ENCODE assay signal across 8 cellular contexts in genomic region chr3:9397331-9397910, GRCh38. TPM values are rescaled to one million over a fixed set of nuclear protein-coding genes. Genes with fewer than 3 reads are reported as not detected.
DNase-seq lines count a peak whose midpoint lies in the region; ATAC-seq and TF ChIP-seq lines count a peak whose summit lies in the region.

TSS of gene SETD5 (plus strand) at chr3:9397615. CDS start at chr3:9428939, 31,324 bp downstream.

- peak within 1 kb of the TSS; percentile 95 for H3K4me3 Mint-ChIP-seq in GM23338
- peak within 1 kb of the TSS; percentile 98 for H3K4me3 Mint-ChIP-seq in activated T-helper 17 cell treated with anti-CD3 and anti-CD28 coated beads, Interleukin-2, amount 50 U/mL, for 72 hours
- peak within 1 kb of the TSS; percentile 89 to 100 (median 98) for H3K4me3 Mint-ChIP-seq in naive thymus-derived CD4-positive, alpha-beta T cell
- H3K4me3 Mint-ChIP-seq in stimulated activated naive B cell treated with anti-CD40 and anti-IgM and Interleukin-4, amounts not matched to agents 10 μg/mL and 1 μg/mL and 100 μg/mL, for 72 hours = peak within 1 kb of the TSS; percentile 89 to 93

- CTCF ChIA-PET in naive thymus-derived CD4-positive, alpha-beta T cell (lab: Charles Lee) = interaction anchor here (1.0 to 2.0 kb wide), 2 partner anchors 13 to 35 kb away, joined by 3 to 10 read pairs; partner anchors contain the start of gene THUMPD3

- H3K27me3 ChIP-seq in GM23338 (ENCODE audit: insufficient read depth) (no peaks in the 10 kb centered on the region), fibroblast of lung (ENCODE audit: control insufficient read depth, insufficient read depth, low read length) (no peaks in the 10 kb centered on the region)
- H3K27me3 ChIP-seq in naive thymus-derived CD4-positive, alpha-beta T cell (ENCODE audit: control insufficient read depth in 2 of 2, insufficient read depth in 2 of 2, low read length in 2 of 2) = no peaks in the 10 kb centered on the region

- intact Hi-C loops in naive thymus-derived CD4-positive, alpha-beta T cell (cut with micrococcal nuclease) = loop anchor here (1.0 to 10.0 kb wide), 11 partner anchors 26 to 924 kb away; partner anchors contain the start of genes TATDN2 (in 2 of the 2), BRK1 (in 1 of the 2), BRPF1 (in 1 of the 2) and CRELD1 (in 1 of the 2)

- H3K36me3 Mint-ChIP-seq in GM23338 (ENCODE audit: low read depth) = peaks cover 56% of the 10 kb centered on the region
- H3K36me3 Mint-ChIP-seq in activated T-helper 17 cell treated with anti-CD3 and anti-CD28 coated beads, Interleukin-2, amount 50 U/mL, for 72 hours (ENCODE audit: low read depth) = peaks cover 83% of the 10 kb centered on the region
- H3K36me3 Mint-ChIP-seq in naive thymus-derived CD4-positive, alpha-beta T cell = peaks cover 4 to 24% (median 6%) of the 10 kb centered on the region in 5 donors
- peaks cover 39 to 42% of the 10 kb centered on the region in 2 donors for H3K36me3 Mint-ChIP-seq in stimulated activated naive B cell treated with anti-CD40 and anti-IgM and Interleukin-4, amounts not matched to agents 10 μg/mL and 1 μg/mL and 100 μg/mL, for 72 hours

- peak within 1 kb of the TSS; percentile 98 for H3K27ac ChIP-seq in GM23338 (ENCODE audit: low read depth)
- H3K27ac ChIP-seq in fibroblast of lung (ENCODE audit: insufficient read depth, low read length) = peak within 1 kb of the TSS; percentile 99
- peak within 1 kb of the TSS; percentile 92 for H3K27ac ChIP-seq in naive thymus-derived CD4-positive, alpha-beta T cell (ENCODE audit: low read depth, low read length)

- peak within 1 kb of the TSS; percentile 88 for H3K4me3 ChIP-seq in GM23338
- peak within 1 kb of the TSS; percentile 96 to 99 (median 98) for H3K4me3 ChIP-seq in fibroblast of lung (replicated peaks in 1 of 4; ENCODE audit: control extremely low read depth in 1 of 4, insufficient read depth in 1 of 4, low read depth in 3 of 4, low read length in 4 of 4)
- peak within 1 kb of the TSS; percentile 88 for H3K4me3 ChIP-seq in naive thymus-derived CD4-positive, alpha-beta T cell (ENCODE audit: low read length)

- peak; percentile 96 for DNase-seq in Daoy (ENCODE audit: low read depth)
- peak; percentile 98 for DNase-seq in GM23338 (ENCODE audit: low spot score)
- peak; percentile 90 to 92 for DNase-seq in Kasumi-1 (lab: John Stamatoyannopoulos, UW)
- DNase-seq in RPMI8226 = peak; percentile 98
- DNase-seq in fibroblast of lung (ENCODE audit: low read depth in 2 of 2) = peak; percentile 93 to 96
- peak; percentile 98 to 100 (median 99) for DNase-seq in naive thymus-derived CD4-positive, alpha-beta T cell
- peak; percentile 99 for DNase-seq in stimulated activated naive B cell treated with anti-CD40 and anti-IgM and Interleukin-4, amounts not matched to agents 10 μg/mL and 1 μg/mL and 100 μg/mL, for 72 hours

- H2AFZ ChIP-seq in GM23338 = no peak within 1 kb of the TSS
- H2AFZ ChIP-seq in fibroblast of lung (ENCODE audit: low read length) = no peak within 1 kb of the TSS

- H3K27me3 Mint-ChIP-seq in GM23338 (ENCODE audit: insufficient read depth, low read depth, poor library complexity) = peaks cover 9% of the 10 kb centered on the region
- H3K27me3 Mint-ChIP-seq in activated T-helper 17 cell treated with anti-CD3 and anti-CD28 coated beads, Interleukin-2, amount 50 U/mL, for 72 hours = no peaks in the 10 kb centered on the region
- H3K27me3 Mint-ChIP-seq in naive thymus-derived CD4-positive, alpha-beta T cell = peaks cover 0 to 2% (median 0%) of the 10 kb centered on the region in 5 donors
- no peaks in the 10 kb centered on the region for H3K27me3 Mint-ChIP-seq in stimulated activated naive B cell treated with anti-CD40 and anti-IgM and Interleukin-4, amounts not matched to agents 10 μg/mL and 1 μg/mL and 100 μg/mL, for 72 hours

- H3K4me1 ChIP-seq in GM23338 (ENCODE audit: insufficient read depth) (peaks cover 40% of the 10 kb centered on the region), fibroblast of lung (ENCODE audit: control insufficient read depth, extremely low read depth, insufficient read depth, low read length) (peaks cover 11% of the 10 kb centered on the region)
- peaks cover 49 to 60% of the 10 kb centered on the region in 2 donors for H3K4me1 ChIP-seq in naive thymus-derived CD4-positive, alpha-beta T cell (ENCODE audit: control insufficient read depth in 2 of 2, insufficient read depth in 2 of 2, low read length in 2 of 2)

- peaks cover 17% of the 10 kb centered on the region; the same call in 1 of the 2 replicates for H3K36me3 ChIP-seq in GM23338 (ENCODE audit: insufficient read depth)
- H3K36me3 ChIP-seq in fibroblast of lung (ENCODE audit: control insufficient read depth, insufficient read depth, low read length) = peaks cover 3% of the 10 kb centered on the region
- peaks cover 0 to 9% (median 6%) of the 10 kb centered on the region in 3 experiments for H3K36me3 ChIP-seq in naive thymus-derived CD4-positive, alpha-beta T cell (ENCODE audit: control insufficient read depth in 2 of 3, insufficient read depth in 3 of 3, low read length in 3 of 3)

- POLR2A ChIA-PET in naive thymus-derived CD4-positive, alpha-beta T cell (lab: Charles Lee) = interaction anchor here (0.8 to 6.4 kb wide), 23 partner anchors 9 to 845 kb away, joined by 3 to 150 read pairs (median 6); partner anchors contain the start of genes ARPC4, BRPF1, MTMR14 and OGG1

- H3K9me3 Mint-ChIP-seq in GM23338 = no peaks in the 10 kb centered on the region; the same call in 2 of the 3 replicates
- no peaks in the 10 kb centered on the region for H3K9me3 Mint-ChIP-seq in activated T-helper 17 cell treated with anti-CD3 and anti-CD28 coated beads, Interleukin-2, amount 50 U/mL, for 72 hours
- peaks cover 0 to 7% (median 0%) of the 10 kb centered on the region in 11 donors for H3K9me3 Mint-ChIP-seq in naive thymus-derived CD4-positive, alpha-beta T cell
- no peaks in the 10 kb centered on the region for H3K9me3 Mint-ChIP-seq in stimulated activated naive B cell treated with anti-CD40 and anti-IgM and Interleukin-4, amounts not matched to agents 10 μg/mL and 1 μg/mL and 100 μg/mL, for 72 hours

- peaks cover 43% of the 10 kb centered on the region for H3K4me1 Mint-ChIP-seq in GM23338
- H3K4me1 Mint-ChIP-seq in activated T-helper 17 cell treated with anti-CD3 and anti-CD28 coated beads, Interleukin-2, amount 50 U/mL, for 72 hours = peaks cover 33% of the 10 kb centered on the region
- peaks cover 60 to 80% (median 75%) of the 10 kb centered on the region in 7 donors for H3K4me1 Mint-ChIP-seq in naive thymus-derived CD4-positive, alpha-beta T cell
- peaks cover 34 to 60% of the 10 kb centered on the region in 2 donors for H3K4me1 Mint-ChIP-seq in stimulated activated naive B cell treated with anti-CD40 and anti-IgM and Interleukin-4, amounts not matched to agents 10 μg/mL and 1 μg/mL and 100 μg/mL, for 72 hours

- H3K4me2 ChIP-seq in GM23338 (peak within 1 kb of the TSS; percentile 90), fibroblast of lung (ENCODE audit: extremely low read depth, insufficient read depth, low read length) (peak within 1 kb of the TSS; percentile 90)

- no peaks in the 10 kb centered on the region for H3K9me2 ChIP-seq in GM23338 (ENCODE audit: insufficient read depth)

- peaks cover 84% of the 10 kb centered on the region for H3K79me2 ChIP-seq in GM23338 (replicated peaks; ENCODE audit: insufficient read depth)
- peaks cover 85% of the 10 kb centered on the region for H3K79me2 ChIP-seq in fibroblast of lung (ENCODE audit: control insufficient read depth, insufficient read depth, low read length)

- H3K9me3 ChIP-seq in fibroblast of lung (ENCODE audit: control insufficient read depth, insufficient read depth, low read depth, low read length) = no peaks in the 10 kb centered on the region
- no peaks in the 10 kb centered on the region for H3K9me3 ChIP-seq in naive thymus-derived CD4-positive, alpha-beta T cell (ENCODE audit: control insufficient read depth in 2 of 3, low read length in 3 of 3)

- H4K20me1 ChIP-seq in GM23338 (replicated peaks; ENCODE audit: insufficient read depth) (peaks cover 56% of the 10 kb centered on the region), fibroblast of lung (ENCODE audit: control insufficient read depth, extremely low read depth, insufficient read depth, low read length) (peaks cover 19% of the 10 kb centered on the region)

- peak within 1 kb of the TSS; percentile 100 for H3K27ac Mint-ChIP-seq in GM23338
- peak within 1 kb of the TSS; percentile 98 for H3K27ac Mint-ChIP-seq in activated T-helper 17 cell treated with anti-CD3 and anti-CD28 coated beads, Interleukin-2, amount 50 U/mL, for 72 hours
- peak within 1 kb of the TSS; percentile 90 to 100 (median 98) for H3K27ac Mint-ChIP-seq in naive thymus-derived CD4-positive, alpha-beta T cell
- H3K27ac Mint-ChIP-seq in stimulated activated naive B cell treated with anti-CD40 and anti-IgM and Interleukin-4, amounts not matched to agents 10 μg/mL and 1 μg/mL and 100 μg/mL, for 72 hours = peak within 1 kb of the TSS; percentile 99

- H3K9ac ChIP-seq in fibroblast of lung (ENCODE audit: insufficient read depth, low read length) = peak within 1 kb of the TSS; percentile 99

- no peak for TF ChIP-seq CTCF in GM23338 (conservative IDR thresholded peaks at IDR 0.05; ENCODE audit: low read depth in 2 of 2)
- no peak for TF ChIP-seq CTCF in fibroblast of lung (conservative IDR thresholded peaks at IDR 0.05 in 1 of 2, IDR thresholded peaks at IDR 0.05 in 1 of 2; ENCODE audit: low read depth in 1 of 2, low read length in 2 of 2)

- peak; percentile 57 for ATAC-seq in GM23338
- peak; percentile 71 for ATAC-seq in activated T-helper 17 cell treated with anti-CD3 and anti-CD28 coated beads, Interleukin-2, amount 50 U/mL, for 72 hours (replicated peaks)
- peak; percentile 76 for ATAC-seq in naive thymus-derived CD4-positive, alpha-beta T cell
- ATAC-seq in stimulated activated naive B cell treated with anti-CD40 and anti-IgM and Interleukin-4, amounts not matched to agents 10 μg/mL and 1 μg/mL and 100 μg/mL, for 72 hours (replicated peaks) = peak; percentile 72 to 75

- peaks cover 5% of the 10 kb centered on the region; the same call in 1 of the 2 replicates for H3F3A ChIP-seq in GM23338 (replicated peaks; ENCODE audit: low read depth)

RNA-seq across cellular contexts. Expression of gene SETD5, which starts in this region (rescaled TPM):
- 24.5 TPM in 2 replicates for total RNA-seq in Daoy (2014; rRNA removed; shearing (Covaris generic))
- total RNA-seq in GM23338 (2014; rRNA removed; shearing (Covaris generic)) = 140 and 172 TPM in 2 replicates
- polyA plus RNA-seq in GM23338 (2016; fragmentation: Nextera tagmentation; extraction: Ambion mirVana) (132 and 143 TPM in 2 replicates), fibroblast of lung (39.5 and 62.5 TPM in 2 replicates)
- 100 to 1,000 TPM; 107 to 148 TPM for total RNA-seq in activated T-helper 17 cell treated with anti-CD3 and anti-CD28 coated beads, Interleukin-2, amount 50 U/mL, for 72 hours
- total RNA-seq in fibroblast of lung = 29.8 and 53.7 TPM in 2 replicates
- 26.6 and 49.8 TPM in 2 replicates for polyA plus RNA-seq in fibroblast of lung (2012)
- 75.8 and 88.6 TPM in 2 replicates for polyA minus RNA-seq in fibroblast of lung (ENCODE audit: low replicate concordance)
- 100 to 1,000 TPM; 120 to 157 (median 153) TPM for total RNA-seq in naive thymus-derived CD4-positive, alpha-beta T cell
- polyA plus RNA-seq in naive thymus-derived CD4-positive, alpha-beta T cell = 10 to 100 TPM; 28.7 to 49.4 TPM

Comparison
In these comparisons a context has a peak if more than half of its experiments do, and no peak if none do; other contexts are left out.
1. Peak in every context shown above with its lines: DNase-seq, ATAC-seq, H3K4me3 ChIP-seq and H3K27ac ChIP-seq.